1 cellular context compared by ENCODE assay signal in the genomic region with DNA sequence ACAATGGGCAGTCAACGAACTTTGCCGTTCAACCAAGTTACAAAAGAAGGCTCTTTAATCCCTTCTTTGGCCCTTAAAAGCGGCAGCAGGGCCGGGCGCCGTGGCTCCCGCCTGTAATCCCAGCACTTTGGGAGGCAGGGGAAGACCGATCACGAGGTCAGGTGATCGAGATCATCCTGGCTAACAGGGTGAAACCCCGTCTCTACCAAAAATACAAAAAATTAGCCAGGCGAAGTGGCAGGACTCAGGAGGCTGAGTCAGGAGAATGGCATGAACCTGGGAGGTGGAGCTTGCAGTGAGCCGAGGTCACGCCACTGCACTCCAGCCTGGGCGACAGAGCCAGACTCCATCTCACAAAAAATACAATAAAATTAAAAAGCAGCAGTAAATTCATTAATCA.
TF ChIP-seq lines count a peak whose summit lies in the region.

No MANE protein-coding gene starts in this region.

TF ChIP-seq in A549, 52 proteins besides CTCF, POLR2A, EP300 and RAD21:
- TF ChIP-seq, protein P1, sequence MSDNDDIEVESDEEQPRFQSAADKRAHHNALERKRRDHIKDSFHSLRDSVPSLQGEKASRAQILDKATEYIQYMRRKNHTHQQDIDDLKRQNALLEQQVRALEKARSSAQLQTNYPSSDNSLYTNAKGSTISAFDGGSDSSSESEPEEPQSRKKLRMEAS (IDR thresholded peaks at IDR 0.05): 0 out of 2 replicates have a peak, but pooled peaks have one; percentile 25
- TF ChIP-seq MAFK (IDR thresholded peaks at IDR 0.05; ENCODE audit: partially characterized antibody) (peak; percentile 16), FOSL2 (IDR thresholded peaks at IDR 0.05) (peak; percentile 39; the same call in 1 of the 2 replicates), FOSL2 (CRISPR knock-in tag; IDR thresholded peaks at IDR 0.05) (peak; percentile 59; the same call in 1 of the 2 replicates)
